ENCODE assay signal across 8 cellular contexts in genomic region chr1:113760102-113760804, GRCh38. TPM values are rescaled to one million over a fixed set of nuclear protein-coding genes. Genes with fewer than 3 reads are reported as not detected.
DNase-seq lines count a peak whose midpoint lies in the region; ATAC-seq lines count a peak whose summit lies in the region.

No MANE protein-coding gene starts in this region.

- no peaks in the 10 kb centered on the region for H3K36me3 ChIP-seq in iPS-15b (ENCODE audit: control insufficient read depth, insufficient read depth, low read length)

- peak overlapping the region; percentile 86 for H3K9ac ChIP-seq in iPS-15b (ENCODE audit: low read depth, low read length)

- peaks cover 33% of the 10 kb centered on the region for H3K4me1 Mint-ChIP-seq in T-helper 1 cell treated with Interleukin-12 subunit alpha and Interleukin-12 subunit beta and Interleukin-4 antibody, amounts not matched to agents 30 μg/mL and 1 μg/mL, for 36 hours (ENCODE audit: low read depth)
- peaks cover 31% of the 10 kb centered on the region for H3K4me1 Mint-ChIP-seq in activated CD4-positive, alpha-beta memory T cell treated with anti-CD3 and anti-CD28 coated beads for 36 hours (ENCODE audit: low read depth)

- H3K36me3 Mint-ChIP-seq in T-helper 1 cell treated with Interleukin-12 subunit alpha and Interleukin-12 subunit beta and Interleukin-4 antibody, amounts not matched to agents 30 μg/mL and 1 μg/mL, for 36 hours (ENCODE audit: low read depth) = peaks cover 24% of the 10 kb centered on the region
- peaks cover 11% of the 10 kb centered on the region for H3K36me3 Mint-ChIP-seq in activated CD4-positive, alpha-beta memory T cell treated with anti-CD3 and anti-CD28 coated beads for 36 hours

- CTCF ChIA-PET in activated CD4-positive, alpha-beta memory T cell treated with anti-CD3 and anti-CD28 coated beads for 36 hours (lab: Charles Lee) = interaction anchor here (0.5 to 3.1 kb wide), 6 partner anchors 41 to 1946 kb away, joined by 3 to 14 read pairs (median 4); partner anchors contain the start of genes AP4B1, DCLRE1B, LRIG2 and RSBN1

- H3K27me3 Mint-ChIP-seq in T-helper 1 cell treated with Interleukin-12 subunit alpha and Interleukin-12 subunit beta and Interleukin-4 antibody, amounts not matched to agents 30 μg/mL and 1 μg/mL, for 36 hours (ENCODE audit: low read depth) = no peaks in the 10 kb centered on the region
- no peaks in the 10 kb centered on the region for H3K27me3 Mint-ChIP-seq in activated CD4-positive, alpha-beta memory T cell treated with anti-CD3 and anti-CD28 coated beads for 36 hours

- H3K4me3 ChIP-seq in iPS-15b (ENCODE audit: low read depth, low read length) = peak overlapping the region; percentile 97

- no peak for ATAC-seq in GM18870 (IDR thresholded peaks at IDR 0.05; ENCODE audit: unreplicated experiment)

- peak overlapping the region; percentile 94 for H3K27ac ChIP-seq in substantia nigra (ENCODE audit: low read depth, low read length, poor library complexity, severe bottlenecking)

- POLR2A ChIA-PET in activated CD4-positive, alpha-beta memory T cell treated with anti-CD3 and anti-CD28 coated beads for 36 hours (lab: Charles Lee) = interaction anchor here (0.8 to 2.6 kb wide), 9 partner anchors 21 to 370 kb away, joined by 3 to 14 read pairs (median 4); partner anchors contain the start of genes AP4B1, MAGI3 and RSBN1

- intact Hi-C loops in activated CD4-positive, alpha-beta memory T cell treated with anti-CD3 and anti-CD28 coated beads for 36 hours (cut with micrococcal nuclease) = loop anchor here (1.0 kb wide), 1 partner anchor 24 kb away; no protein-coding TSS in a partner anchor

- H3K27me3 ChIP-seq in iPS-15b (ENCODE audit: control insufficient read depth, insufficient read depth, low read length) = no peaks in the 10 kb centered on the region

- no peak for DNase-seq in T-helper 1 cell
- DNase-seq in activated CD4-positive, alpha-beta memory T cell treated with anti-CD3 and anti-CD28 coated beads for 36 hours = no peak
- peak in 2 of 49 donors; percentile 1 for DNase-seq in substantia nigra (lab: John Stamatoyannopoulos, UW)
- no peak for DNase-seq in cerebellum (ENCODE audit: low spot score)
- DNase-seq in amygdala (lab: John Stamatoyannopoulos, UW) = no peak

- peaks cover 4% of the 10 kb centered on the region for H3K4me1 ChIP-seq in iPS-15b (ENCODE audit: control insufficient read depth, insufficient read depth, low read length)

- no peaks in the 10 kb centered on the region for H3K9me3 ChIP-seq in iPS-15b (ENCODE audit: control insufficient read depth, insufficient read depth, low read length)

- peak overlapping the region; percentile 90 for H3K27ac Mint-ChIP-seq in T-helper 1 cell treated with Interleukin-12 subunit alpha and Interleukin-12 subunit beta and Interleukin-4 antibody, amounts not matched to agents 30 μg/mL and 1 μg/mL, for 36 hours
- peak overlapping the region; percentile 99 for H3K27ac Mint-ChIP-seq in activated CD4-positive, alpha-beta memory T cell treated with anti-CD3 and anti-CD28 coated beads for 36 hours

- H3K9me3 Mint-ChIP-seq in T-helper 1 cell treated with Interleukin-12 subunit alpha and Interleukin-12 subunit beta and Interleukin-4 antibody, amounts not matched to agents 30 μg/mL and 1 μg/mL, for 36 hours = no peaks in the 10 kb centered on the region
- no peaks in the 10 kb centered on the region for H3K9me3 Mint-ChIP-seq in activated CD4-positive, alpha-beta memory T cell treated with anti-CD3 and anti-CD28 coated beads for 36 hours

- H3K4me3 Mint-ChIP-seq in T-helper 1 cell treated with Interleukin-12 subunit alpha and Interleukin-12 subunit beta and Interleukin-4 antibody, amounts not matched to agents 30 μg/mL and 1 μg/mL, for 36 hours = peak overlapping the region; percentile 86
- H3K4me3 Mint-ChIP-seq in activated CD4-positive, alpha-beta memory T cell treated with anti-CD3 and anti-CD28 coated beads for 36 hours = peak overlapping the region; percentile 87

RNA-seq across cellular contexts. Expression of gene PHTF1, which starts 1.0 kb away (rescaled TPM):
- total RNA-seq in activated CD4-positive, alpha-beta memory T cell treated with anti-CD3 and anti-CD28 coated beads for 36 hours = 10 to 100 TPM; 12.6 to 12.9 TPM
- total RNA-seq in cerebellum = 48.9 TPM

RNA-seq across cellular contexts. Expression of gene RSBN1, which starts 52.0 kb away (rescaled TPM):
- 10 to 100 TPM; 17.5 to 18.5 TPM for total RNA-seq in activated CD4-positive, alpha-beta memory T cell treated with anti-CD3 and anti-CD28 coated beads for 36 hours
- 44.6 TPM for total RNA-seq in cerebellum
